Comparison of ENCODE assay signal across 1 cellular context in the genomic region with DNA sequence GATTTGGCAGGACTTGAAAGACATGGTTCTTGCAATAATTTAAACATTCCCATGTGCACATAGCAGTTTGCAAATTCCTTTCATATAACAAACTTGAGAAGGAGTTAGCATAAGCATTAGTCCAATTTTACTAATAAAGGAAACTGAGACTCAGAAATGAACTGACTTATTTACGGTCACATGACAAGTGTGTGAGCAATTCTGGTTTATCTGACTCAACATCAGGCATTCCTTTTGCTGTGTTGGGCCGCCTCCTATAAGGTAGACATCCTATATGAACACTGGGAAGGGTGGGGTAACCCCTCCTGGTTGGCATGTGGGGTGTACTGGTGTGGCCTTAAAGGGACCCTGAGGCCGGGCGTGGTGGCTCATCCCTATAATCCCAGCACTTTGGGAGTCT.
TF ChIP-seq lines count a peak whose summit lies in the region.

No MANE protein-coding gene starts in this region.

TF ChIP-seq in SK-N-SH treated with all-trans-retinoic acid at 6 μM for 48 hours, 23 proteins besides CTCF, POLR2A, EP300 and RAD21 (continued from another document):
- TF ChIP-seq POU6F1 (CRISPR knock-in tag; IDR thresholded peaks at IDR 0.05; ENCODE audit: borderline replicate concordance, low read depth): no peak
- no peak for TF ChIP-seq ESRRG (CRISPR knock-in tag; IDR thresholded peaks at IDR 0.05)
- TF ChIP-seq, protein P1, sequence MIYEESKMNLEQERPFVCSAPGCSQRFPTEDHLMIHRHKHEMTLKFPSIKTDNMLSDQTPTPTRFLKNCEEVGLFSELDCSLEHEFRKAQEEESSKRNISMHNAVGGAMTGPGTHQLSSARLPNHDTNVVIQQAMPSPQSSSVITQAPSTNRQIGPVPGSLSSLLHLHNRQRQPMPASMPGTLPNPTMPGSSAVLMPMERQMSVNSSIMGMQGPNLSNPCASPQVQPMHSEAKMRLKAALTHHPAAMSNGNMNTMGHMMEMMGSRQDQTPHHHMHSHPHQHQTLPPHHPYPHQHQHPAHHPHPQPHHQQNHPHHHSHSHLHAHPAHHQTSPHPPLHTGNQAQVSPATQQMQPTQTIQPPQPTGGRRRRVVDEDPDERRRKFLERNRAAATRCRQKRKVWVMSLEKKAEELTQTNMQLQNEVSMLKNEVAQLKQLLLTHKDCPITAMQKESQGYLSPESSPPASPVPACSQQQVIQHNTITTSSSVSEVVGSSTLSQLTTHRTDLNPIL (CRISPR knock-in tag; IDR thresholded peaks at IDR 0.05; ENCODE audit: low read depth): no peak
- no peak for TF ChIP-seq BACH2 (CRISPR knock-in tag; IDR thresholded peaks at IDR 0.05; ENCODE audit: borderline replicate concordance)
- TF ChIP-seq ZC3H10 (CRISPR knock-in tag; IDR thresholded peaks at IDR 0.05): no peak
- no peak for TF ChIP-seq ZFP30 (CRISPR knock-in tag; IDR thresholded peaks at IDR 0.05)
- TF ChIP-seq SNAI2 (CRISPR knock-in tag; IDR thresholded peaks at IDR 0.05): no peak
- TF ChIP-seq TCF4 (CRISPR knock-in tag; IDR thresholded peaks at IDR 0.05; ENCODE audit: borderline replicate concordance): no peak
- no peak for TF ChIP-seq ZNF70 (CRISPR knock-in tag; IDR thresholded peaks at IDR 0.05)
TF ChIP-seq in SK-N-SH treated with all-trans-retinoic acid at 6 μM for 48 hours: peak in this region for 0.
